24 cellular contexts compared by ENCODE assay signal in genomic region chr5:96781734-96782064, GRCh38. TPM values are rescaled to one million over a fixed set of nuclear protein-coding genes. Genes with fewer than 3 reads are reported as not detected.
A peak's percentile ranks its signal among the peaks of the same experiment; 100 is the strongest.
DNase-seq lines count a peak whose midpoint lies in the region; ATAC-seq, FAIRE-seq and TF ChIP-seq lines count a peak whose summit lies in the region.
"Had no signal": no experiment of that assay in that cellular context is flagged by ENCODE, and none has a peak within 500 bp of the region (broad histone marks: within the 10 kb centered on the region; RNA-seq: fewer than 3 reads in every experiment).

No MANE protein-coding gene starts in this region.

- H2BK5ac ChIP-seq in trophoblast cell (ENCODE audit: low read depth, low read length, poor library complexity) = no peak overlapping the region

- TF ChIP-seq POLR2A in A549 (IDR thresholded peaks at IDR 0.05; ENCODE audit: low read length) (no peak), HepG2 (IDR thresholded peaks at IDR 0.05; ENCODE audit: insufficient read depth in 1 of 2, low read depth in 2 of 2, low read length in 2 of 2) (no peak)

- H4K91ac ChIP-seq in trophoblast cell (ENCODE audit: low read depth, low read length) = no peak overlapping the region

- TF ChIP-seq EP300 in A549 (IDR thresholded peaks at IDR 0.05) = no peak
- TF ChIP-seq EP300 in HepG2 (IDR thresholded peaks at IDR 0.05; ENCODE audit: low read depth in 2 of 2, low read length in 2 of 2) = 0 out of 4 replicates have a peak, but pooled peaks of 1 of the 2 experiments have one; percentile 21
- no peak for TF ChIP-seq EP300 in HepG2 (CRISPR knock-in tag; IDR thresholded peaks at IDR 0.05; ENCODE audit: borderline replicate concordance)

- POLR2A ChIA-PET in A549 (lab: Yijun Ruan, JAX) (interaction anchor here (1.5 kb wide), 1 partner anchor 27 kb away, joined by 4 read pairs; no protein-coding TSS in a partner anchor), HepG2 (lab: Yijun Ruan, JAX) (interaction anchor here (1.0 to 1.1 kb wide), 2 partner anchors 26 to 154 kb away, joined by 3 to 4 read pairs; partner anchors contain the start of genes ERAP1 and LNPEP)

- no peaks in the 10 kb centered on the region for H4K20me1 ChIP-seq in HepG2 (ENCODE audit: insufficient read depth, low read length)

- H3K27ac ChIP-seq in A549 (peak overlapping the region in 1 of 2 experiments; percentile 9; a peak in 2 of 6 replicates), ascending aorta (peak overlapping the region; percentile 27 to 46), HepG2 (ENCODE audit: extremely low read length, insufficient read depth, low read length) (peak overlapping the region; percentile 47), trophoblast cell (ENCODE audit: low read depth, low read length) (no peak overlapping the region)
- H3K27ac ChIP-seq: cardiac muscle cell, psoas muscle had no signal

- CTCF ChIA-PET in A549 (lab: Yijun Ruan, JAX) (interaction anchor here (1.2 kb wide), 2 partner anchors 29 to 37 kb away, joined by 3 to 4 read pairs; no protein-coding TSS in a partner anchor), HepG2 (lab: Yijun Ruan, JAX; ENCODE audit: low intra/inter-chr PET ratio, low total read pairs) (no interaction called here)

- peaks cover 24% of the 10 kb centered on the region for H3K4me1 ChIP-seq in A549
- peaks cover 5 to 11% of the 10 kb centered on the region in 2 donors for H3K4me1 ChIP-seq in ascending aorta
- peaks cover 17% of the 10 kb centered on the region for H3K4me1 ChIP-seq in HepG2 (ENCODE audit: insufficient read depth, low read length)
- no peaks in the 10 kb centered on the region for H3K4me1 ChIP-seq in trophoblast cell (ENCODE audit: control insufficient read depth in 1 of 2, insufficient read depth in 2 of 2, low read length in 2 of 2)

- no peak overlapping the region for H2BK12ac ChIP-seq in trophoblast cell (ENCODE audit: low read length)

- no peak overlapping the region for H4K8ac ChIP-seq in trophoblast cell (ENCODE audit: low read depth, low read length)

- intact Hi-C loops in ascending aorta (cut with DNase I) = no loop called here
- intact Hi-C loops in HepG2 (cut with micrococcal nuclease; ENCODE audit: unreplicated experiment) = loop anchor here (1.0 kb wide), 1 partner anchor 12 kb away; no protein-coding TSS in a partner anchor

- H3K14ac ChIP-seq in trophoblast cell (ENCODE audit: low read length) = no peak overlapping the region

- H3K23ac ChIP-seq in trophoblast cell (ENCODE audit: low read length) = no peak overlapping the region

- H2AFZ ChIP-seq in HepG2 (ENCODE audit: low read length) (no peak overlapping the region), trophoblast cell (ENCODE audit: insufficient read depth, low read length, poor library complexity) (no peak overlapping the region)

- H3K4me2 ChIP-seq in A549 = peak overlapping the region; percentile 56
- 0 out of 2 replicates have a peak overlapping the region, but pooled peaks have one; percentile 14 for H3K4me2 ChIP-seq in HepG2 (ENCODE audit: low read depth, low read length)
- no peak overlapping the region for H3K4me2 ChIP-seq in trophoblast cell (ENCODE audit: low read length)

- H3K9me3 ChIP-seq in A549 (no peaks in the 10 kb centered on the region), ascending aorta (peaks cover 5 to 6% of the 10 kb centered on the region in 2 donors), HepG2 (ENCODE audit: low read length) (no peaks in the 10 kb centered on the region), trophoblast cell (ENCODE audit: insufficient read depth, low read depth, low read length) (no peaks in the 10 kb centered on the region)
- H3K9me3 ChIP-seq: psoas muscle had no signal

- no peaks in the 10 kb centered on the region for H3K79me2 ChIP-seq in HepG2 (ENCODE audit: insufficient read depth, low read length)
- H3K79me2 ChIP-seq in trophoblast cell (ENCODE audit: control insufficient read depth, insufficient read depth, low read length, poor library complexity) = no peaks in the 10 kb centered on the region

- no peak overlapping the region for H2AK5ac ChIP-seq in trophoblast cell (ENCODE audit: low read length)

- TF ChIP-seq CTCF in A549 (IDR thresholded peaks at IDR 0.05) = no peak
- no peak for TF ChIP-seq CTCF in ascending aorta (IDR thresholded peaks at IDR 0.05)
- no peak for TF ChIP-seq CTCF in HepG2 (CRISPR knock-in tag; IDR thresholded peaks at IDR 0.05)

- no peak overlapping the region for H3K4ac ChIP-seq in trophoblast cell (ENCODE audit: low read depth, low read length)

- in situ Hi-C loops in HepG2 (cut with HindIII; ENCODE audit: extremely low pct_ligation_motif_present, low pct_unique_long_range_greater_than_20kb) = no loop called here

- H3K36me3 ChIP-seq in ascending aorta (peaks cover 26 to 67% of the 10 kb centered on the region in 2 donors), HepG2 (replicated peaks in 1 of 2; ENCODE audit: control insufficient read depth in 1 of 2, insufficient read depth in 2 of 2, low read length in 2 of 2) (peaks cover 4 to 53% of the 10 kb centered on the region in 2 experiments), trophoblast cell (ENCODE audit: control insufficient read depth in 1 of 2, insufficient read depth in 2 of 2, low read length in 2 of 2) (peaks cover 10 to 19% of the 10 kb centered on the region in 2 experiments)

- BruUV-seq in HepG2 (replicated peaks; lab: Mats Ljungman, UMichigan) = no TSS peak

- DNase-seq in A549 (ENCODE audit: low read depth in 1 of 2, low spot score in 1 of 2) = no peak
- DNase-seq in ELR (ENCODE audit: low read depth) = peak; percentile 24
- DNase-seq in ascending aorta (ENCODE audit: low spot score in 2 of 2) = no peak
- DNase-seq in HepG2 (ENCODE audit: low spot score) = peak; percentile 39
- no peak for DNase-seq in trophoblast cell
- DNase-seq in NCI-H187 (lab: John Stamatoyannopoulos, UW) = no peak
- no peak for DNase-seq in GM19239 (ENCODE audit: insufficient read length, low spot score)
- DNase-seq: activated CD4-positive, alpha-beta T cell treated with anti-CD3 and anti-CD28 coated beads for 1 hour; activated CD8-positive, alpha-beta memory T cell treated with anti-CD3 and anti-CD28 coated beads for 24 hours; DMS79 treated with DMSO at 0.1 percent for 48 hours; dorsolateral prefrontal cortex; erythroblast; H9; Kasumi-1; left cardiac atrium; NCI-H1092 treated with DMSO at 0.1 percent for 48 hours; NCI-H524 treated with DMSO at 0.1 percent for 48 hours; psoas muscle; stimulated activated CD4-positive, alpha-beta T cell treated with anti-CD3 and anti-CD28 coated beads, Interleukin-2, amount 100 ng/mL, for 48 hours had no signal

- H3K27me3 ChIP-seq in ascending aorta (no peaks in the 10 kb centered on the region), HepG2 (ENCODE audit: control insufficient read depth in 1 of 2, insufficient read depth in 2 of 2, low read length in 2 of 2) (no peaks in the 10 kb centered on the region), trophoblast cell (ENCODE audit: insufficient read depth, low read length) (no peaks in the 10 kb centered on the region)
- H3K27me3 ChIP-seq: cardiac muscle cell, dorsolateral prefrontal cortex, tibial nerve had no signal

- H2BK120ac ChIP-seq in trophoblast cell (ENCODE audit: insufficient read depth, low read length, poor library complexity) = no peak overlapping the region

- H3K79me1 ChIP-seq in trophoblast cell (ENCODE audit: low read length) = no peaks in the 10 kb centered on the region

- H4K12ac ChIP-seq in trophoblast cell (ENCODE audit: low read depth, low read length) = no peak overlapping the region

- no peak overlapping the region for H3K18ac ChIP-seq in trophoblast cell (ENCODE audit: low read length)

- FAIRE-seq in A549 (lab: Jason Lieb, UNC) = no peak
- peak; percentile 36 for FAIRE-seq in HepG2 (lab: Jason Lieb, UNC)
- no peak for FAIRE-seq in GM19239 (lab: Jason Lieb, UNC)
- FAIRE-seq: GM12892, HTR-8/SVneo had no signal

- WGBS in A549 (ENCODE audit: missing lambda C conversion rate) = 75% methylated on average over 4 of the region's 4 CpGs
- WGBS in HepG2 (ENCODE audit: low lambda C conversion rate) = 24% methylated on average over 4 of the region's 4 CpGs
- no CpG with 5 or more reads among the region's 4 CpGs for WGBS in trophoblast cell (ENCODE audit: extremely low coverage, insufficient coverage, insufficient read length)

- ATAC-seq in A549 (0 out of 6 replicates have a peak, but pooled peaks of 1 of the 2 experiments have one; percentile 12), HepG2 (peak; percentile 94), GM18870 (IDR thresholded peaks at IDR 0.05; ENCODE audit: unreplicated experiment) (no peak)

- TF ChIP-seq RAD21 in A549 (conservative IDR thresholded peaks at IDR 0.05 in 1 of 2, IDR thresholded peaks at IDR 0.05 in 1 of 2) (no peak), HepG2 (CRISPR knock-in tag; IDR thresholded peaks at IDR 0.05) (no peak)

- H3K4me3 ChIP-seq in A549 = no peak overlapping the region
- H3K4me3 ChIP-seq in ascending aorta = no peak overlapping the region
- no peak overlapping the region for H3K4me3 ChIP-seq in HepG2 (replicated peaks in 1 of 3; ENCODE audit: insufficient read depth in 1 of 3, low read depth in 2 of 3, low read length in 3 of 3)
- H3K4me3 ChIP-seq in trophoblast cell (ENCODE audit: low read depth, low read length) = no peak overlapping the region
- H3K4me3 ChIP-seq: cardiac muscle cell, dorsolateral prefrontal cortex, psoas muscle, tibial nerve had no signal

- H3K9ac ChIP-seq in HepG2 (ENCODE audit: insufficient read depth, low read depth, low read length) = no peak overlapping the region
- no peak overlapping the region for H3K9ac ChIP-seq in trophoblast cell (ENCODE audit: low read length)

RNA-seq across cellular contexts. Expression of gene ERAP1, which starts 26.0 kb away (rescaled TPM):
- 28.2 and 32.7 TPM in 2 replicates for polyA plus RNA-seq in A549 (2011; rRNA removed)
- 5.1 and 5.2 TPM in 2 replicates for polyA plus RNA-seq in A549 (2012; cell fraction: cytosol; rRNA removed)
- polyA plus RNA-seq in A549 (2012; cell fraction: nucleus; rRNA removed) = 9.8 and 10.7 TPM in 2 replicates
- polyA plus RNA-seq in A549 (2017; fragmentation: RNase III; extraction: RNeasy Plus Mini Kit Qiagen cat#74134 plus additional on column Dnase treatment) = 7.6 to 8.6 TPM (median 8.4 TPM) in 3 replicates
- polyA minus RNA-seq in A549 (2011; rRNA and poly(A)+ RNA removed) = 33.1 and 62.9 TPM in 2 replicates
- 41.3 TPM for total RNA-seq in ascending aorta
- total RNA-seq in HepG2 (2016; rRNA removed; fragmentation: Illumina TruSeq; extraction: Trizol) = 13.8 and 21.0 TPM in 2 replicates
- 2.0 TPM in 2 replicates for total RNA-seq in HepG2 (2016; cell fraction: cytosol; rRNA removed; fragmentation: Illumina TruSeq; extraction: Trizol; ENCODE audit: low read depth)
- total RNA-seq in HepG2 (2016; cell fraction: insoluble cytoplasmic fraction; rRNA removed; fragmentation: Illumina TruSeq; extraction: Trizol) = 11.5 and 18.8 TPM in 2 replicates
- total RNA-seq in HepG2 (2016; cell fraction: membrane; rRNA removed; fragmentation: Illumina TruSeq; extraction: Trizol) = 5.1 and 5.4 TPM in 2 replicates
- total RNA-seq in HepG2 (2016; cell fraction: nucleus; rRNA removed; fragmentation: Illumina TruSeq; extraction: Trizol) = 33.0 and 34.9 TPM in 2 replicates
- 44.4 and 52.2 TPM in 2 replicates for polyA plus RNA-seq in HepG2 (2011; rRNA removed)
- polyA plus RNA-seq in HepG2 (2011; cell fraction: cytosol; rRNA removed) = 26.1 and 29.4 TPM in 2 replicates
- 38.8 and 46.1 TPM in 2 replicates for polyA plus RNA-seq in HepG2 (2011; cell fraction: nucleus; rRNA removed)
- polyA plus RNA-seq in HepG2 (2012) = 28.1 and 31.0 TPM in 2 replicates
- polyA plus RNA-seq in HepG2 (2016; cell fraction: cytosol; fragmentation: Illumina TruSeq; extraction: Trizol; ENCODE audit: low read depth) = 0.70 and 1.2 TPM in 2 replicates
- polyA plus RNA-seq in HepG2 (2016; cell fraction: insoluble cytoplasmic fraction; fragmentation: Illumina TruSeq; extraction: Trizol; ENCODE audit: low read depth) = 9.4 and 9.5 TPM in 2 replicates
- polyA plus RNA-seq in HepG2 (2016; cell fraction: membrane; fragmentation: Illumina TruSeq; extraction: Trizol; ENCODE audit: low read depth) = 2.2 and 3.1 TPM in 2 replicates
- 23.4 and 26.5 TPM in 2 replicates for polyA plus RNA-seq in HepG2 (2016; cell fraction: nucleus; fragmentation: Illumina TruSeq; extraction: Trizol; ENCODE audit: insufficient read depth, low read depth)
- 74.8 and 88.4 TPM in 2 replicates for polyA minus RNA-seq in HepG2 (2011; rRNA and poly(A)+ RNA removed; ENCODE audit: low replicate concordance)
- polyA minus RNA-seq in HepG2 (2011; cell fraction: cytosol; rRNA and poly(A)+ RNA removed) = 27.5 and 57.6 TPM in 2 replicates
- polyA minus RNA-seq in HepG2 (2011; cell fraction: nucleus; rRNA and poly(A)+ RNA removed) = 69.9 and 74.5 TPM in 2 replicates
- polyA plus RNA-seq in trophoblast cell (2013) = 12.3 and 12.4 TPM in 2 replicates

Comparison
In these comparisons a context has a peak if more than half of its experiments do, and no peak if none do; other contexts are left out.
1. DNase-seq: peak in ELR (single experiment) and HepG2 (single experiment); none in A549 (0 of 2), ascending aorta (0 of 2), trophoblast cell (0 of 2), NCI-H187 (0 of 2) and GM19239 (single experiment).
2. Of the 38 proteins assayed by ChIP-seq in both HepG2 and A549: peak only in HepG2: FOSL2; only in A549: none; in both: none; in neither: 36; mixed calls (peak in some experiments, not most) for 1.